Comparison of ENCODE assay signal across 18 cellular contexts in genomic region chr1:32068891-32069590, GRCh38. TPM values are rescaled to one million over a fixed set of nuclear protein-coding genes. Genes with fewer than 3 reads are reported as not detected.
A peak's percentile ranks its signal among the peaks of the same experiment; 100 is the strongest.
DNase-seq lines count a peak whose midpoint lies in the region; ATAC-seq and TF ChIP-seq lines count a peak whose summit lies in the region.
"Had no signal": no experiment of that assay in that cellular context is flagged by ENCODE, and none has a peak within 500 bp of the region (broad histone marks: within the 10 kb centered on the region; RNA-seq: fewer than 3 reads in every experiment).

No MANE protein-coding gene starts in this region.

- no peak for TF ChIP-seq CTCF in SK-N-SH (IDR thresholded peaks at IDR 0.05)
- TF ChIP-seq CTCF in spleen (IDR thresholded peaks at IDR 0.05 in 8 of 11, conservative IDR thresholded peaks at IDR 0.05 in 3 of 11) = no peak
- TF ChIP-seq CTCF in upper lobe of right lung (IDR thresholded peaks at IDR 0.05) = no peak

- peaks cover 10% of the 10 kb centered on the region for H4K20me1 ChIP-seq in SK-N-SH (ENCODE audit: insufficient read depth)

- no peak for TF ChIP-seq RAD21 in SK-N-SH (IDR thresholded peaks at IDR 0.05; ENCODE audit: low read length)

- CTCF ChIA-PET in SK-N-SH (lab: Yijun Ruan, JAX) = no interaction called here

- H3K27me3 ChIP-seq in SK-N-SH (ENCODE audit: insufficient read depth) = no peaks in the 10 kb centered on the region
- H3K27me3 ChIP-seq in spleen (replicated peaks in 1 of 7) = no peaks in the 10 kb centered on the region
- no peaks in the 10 kb centered on the region for H3K27me3 ChIP-seq in upper lobe of right lung
- H3K27me3 ChIP-seq: brain microvascular endothelial cell, gastrocnemius medialis, left lung, suprapubic skin had no signal

- intact Hi-C loops in spleen (cut with DNase I; ENCODE audit: low total_unique reads) = loop anchor here (10.0 kb wide), 1 partner anchor 54 kb away; the partner anchor contains the start of gene KHDRBS1
- intact Hi-C loops in upper lobe of right lung (cut with DNase I) = no loop called here

- no peak for TF ChIP-seq EP300 in SK-N-SH (IDR thresholded peaks at IDR 0.05; ENCODE audit: borderline replicate concordance in 1 of 2, low read depth in 1 of 2, low read length in 1 of 2)

- no peak for ATAC-seq in SK-N-SH treated with all-trans-retinoic acid at 6 μM for 48 hours
- ATAC-seq in upper lobe of right lung = no peak
- ATAC-seq: gastrocnemius medialis, left lung, Right ventricle myocardium inferior had no signal

- peaks cover 57% of the 10 kb centered on the region for H3F3A ChIP-seq in SK-N-SH (replicated peaks; ENCODE audit: insufficient read depth)

- H3K27ac ChIP-seq in SK-N-SH (ENCODE audit: low read depth in 2 of 2, low read length in 1 of 2) (peak overlapping the region in 1 of 2 experiments; percentile 16; a peak in 1 of 4 replicates), spleen (no peak overlapping the region), upper lobe of right lung (no peak overlapping the region)
- H3K27ac ChIP-seq: brain microvascular endothelial cell, gastrocnemius medialis, left lung, suprapubic skin, VCaP had no signal

- no peak overlapping the region for H3K4me3 ChIP-seq in SK-N-SH (ENCODE audit: low read depth in 2 of 2, low read length in 1 of 2)
- H3K4me3 ChIP-seq in spleen = no peak overlapping the region
- no peak overlapping the region for H3K4me3 ChIP-seq in upper lobe of right lung
- H3K4me3 ChIP-seq: gastrocnemius medialis, left lung, suprapubic skin had no signal

- H3K4me1 ChIP-seq in SK-N-SH (ENCODE audit: control insufficient read depth in 1 of 2, insufficient read depth in 2 of 2, low read depth in 1 of 2, low read length in 1 of 2) = peaks cover 11 to 31% of the 10 kb centered on the region in 2 experiments
- H3K4me1 ChIP-seq in spleen = peaks cover 18 to 64% (median 37%) of the 10 kb centered on the region in 6 donors
- H3K4me1 ChIP-seq in upper lobe of right lung = peaks cover 34% of the 10 kb centered on the region

- no peak for DNase-seq in SK-N-SH
- peak; percentile 53 for DNase-seq in amniotic epithelial cell (ENCODE audit: low read depth)
- DNase-seq in hepatic stellate cell (ENCODE audit: low spot score) = peak; percentile 32
- peak; percentile 4 for DNase-seq in spleen
- no peak for DNase-seq in ureter (ENCODE audit: low spot score)
- DNase-seq in upper lobe of right lung = no peak
- no peak for DNase-seq in stimulated activated naive CD4-positive, alpha-beta T cell (lab: John Stamatoyannopoulos, UW)
- DNase-seq: activated T-cell treated with anti-CD3 and anti-CD28 coated beads, Interleukin-2, amount 50 U/mL, for 24 hours; brain microvascular endothelial cell; DND-41; gastrocnemius medialis; left lung; NCI-H1092 treated with DMSO at 0.1 percent for 48 hours; NCI-H446 treated with DMSO at 0.1 percent for 48 hours had no signal

- no peaks in the 10 kb centered on the region for H3K9me2 ChIP-seq in SK-N-SH

- H3K79me2 ChIP-seq in SK-N-SH (ENCODE audit: insufficient read depth) = peaks cover 11% of the 10 kb centered on the region

- POLR2A ChIA-PET in SK-N-SH (lab: Yijun Ruan, JAX) = no interaction called here

- no peak overlapping the region for H3K9ac ChIP-seq in SK-N-SH

- H2AFZ ChIP-seq in SK-N-SH (ENCODE audit: low read depth) = no peak overlapping the region

- WGBS in SK-N-SH (ENCODE audit: low lambda C conversion rate) = 87% methylated on average over 5 of the region's 5 CpGs
- 79 to 90% (median 89%) methylated on average over 5 of the region's 5 CpGs for WGBS in spleen, 5 donors

- 0 out of 2 replicates have a peak overlapping the region, but pooled peaks have one; percentile 5 for H3K4me2 ChIP-seq in SK-N-SH

- H3K36me3 ChIP-seq in SK-N-SH (replicated peaks in 1 of 2; ENCODE audit: control insufficient read depth in 1 of 2, insufficient read depth in 2 of 2, low read length in 1 of 2) (peaks cover under 1 to 10% of the 10 kb centered on the region in 2 experiments), spleen (no peaks in the 10 kb centered on the region), upper lobe of right lung (no peaks in the 10 kb centered on the region)
- H3K36me3 ChIP-seq: gastrocnemius medialis, left lung had no signal

- no peak for TF ChIP-seq POLR2A in spleen (IDR thresholded peaks at IDR 0.05)

- H3K9me3 ChIP-seq in SK-N-SH (no peaks in the 10 kb centered on the region), spleen (no peaks in the 10 kb centered on the region), upper lobe of right lung (no peaks in the 10 kb centered on the region)
- H3K9me3 ChIP-seq: gastrocnemius medialis, left lung, suprapubic skin had no signal

TF ChIP-seq in SK-N-SH, 30 proteins besides CTCF, POLR2A, EP300 and RAD21:
- no peak for TF ChIP-seq RCOR1 (IDR thresholded peaks at IDR 0.05; ENCODE audit: low read length)
- TF ChIP-seq IRF3 (IDR thresholded peaks at IDR 0.05; ENCODE audit: low read depth, low read length) = no peak
- peak; percentile 35; the same call in 1 of the 2 replicates for TF ChIP-seq POLR2AphosphoS5 (IDR thresholded peaks at IDR 0.05; ENCODE audit: low read depth, low read length)
- TF ChIP-seq TAF1 (IDR thresholded peaks at IDR 0.05; ENCODE audit: borderline replicate concordance, low read depth, low read length) = no peak
- TF ChIP-seq CHD2 (IDR thresholded peaks at IDR 0.05; ENCODE audit: low read length, partially characterized antibody) = no peak

TF ChIP-seq in SK-N-SH treated with all-trans-retinoic acid at 6 μM for 48 hours, 23 proteins besides CTCF, POLR2A, EP300 and RAD21 (continues in another document):
- no peak for TF ChIP-seq RARB (CRISPR knock-in tag; IDR thresholded peaks at IDR 0.05)
- TF ChIP-seq TSHZ2 (CRISPR knock-in tag; IDR thresholded peaks at IDR 0.05) = no peak
- no peak for TF ChIP-seq CSDC2 (CRISPR knock-in tag; IDR thresholded peaks at IDR 0.05)
- no peak for TF ChIP-seq TCF4 (CRISPR knock-in tag; IDR thresholded peaks at IDR 0.05; ENCODE audit: borderline replicate concordance)
- no peak for TF ChIP-seq PATZ1 (CRISPR knock-in tag; IDR thresholded peaks at IDR 0.05; ENCODE audit: borderline replicate concordance)

RNA-seq across cellular contexts. Expression of gene TMEM39B, which starts 3.7 kb away (rescaled TPM):
- 24.4 and 25.1 TPM in 2 replicates for polyA plus RNA-seq in SK-N-SH (2012; rRNA removed)
- polyA plus RNA-seq in SK-N-SH (2012; cell fraction: cytosol; rRNA removed) = 9.8 and 15.3 TPM in 2 replicates
- polyA plus RNA-seq in SK-N-SH (2012; cell fraction: nucleus; rRNA removed) = 28.5 and 32.0 TPM in 2 replicates
- 10 to 100 TPM in 5 of 7 donors, 1 to 10 TPM in 2; 6.4 to 18.6 (median 16.0) TPM for total RNA-seq in spleen
- 10 to 100 TPM; 10.5 to 12.0 (median 11.9) TPM for polyA plus RNA-seq in spleen
- total RNA-seq in ureter = 21.9 TPM
- 18.1 TPM for total RNA-seq in upper lobe of right lung

RNA-seq across cellular contexts. Expression of gene KPNA6, which starts 38.8 kb away (rescaled TPM):
- 13.1 and 18.4 TPM in 2 replicates for polyA plus RNA-seq in SK-N-SH (2012; rRNA removed)
- 15.6 and 16.1 TPM in 2 replicates for polyA plus RNA-seq in SK-N-SH (2012; cell fraction: cytosol; rRNA removed)
- 13.7 and 17.3 TPM in 2 replicates for polyA plus RNA-seq in SK-N-SH (2012; cell fraction: nucleus; rRNA removed)
- 10 to 100 TPM; 37.0 to 57.1 (median 50.2) TPM for total RNA-seq in spleen
- polyA plus RNA-seq in spleen = 1 to 10 TPM; 3.5 to 6.7 (median 4.0) TPM
- total RNA-seq in ureter = 63.5 TPM
- 69.2 TPM for total RNA-seq in upper lobe of right lung

RNA-seq across cellular contexts. Expression of gene KHDRBS1, which starts 55.4 kb away (rescaled TPM):
- polyA plus RNA-seq in SK-N-SH (2012; rRNA removed) = 37.7 and 52.8 TPM in 2 replicates
- 64.8 and 67.8 TPM in 2 replicates for polyA plus RNA-seq in SK-N-SH (2012; cell fraction: cytosol; rRNA removed)
- 52.7 and 57.2 TPM in 2 replicates for polyA plus RNA-seq in SK-N-SH (2012; cell fraction: nucleus; rRNA removed)
- 100 to 1,000 TPM in 3 of 7 donors, 10 to 100 TPM in 4; 69.9 to 109 (median 97.9) TPM for total RNA-seq in spleen
- 10 to 100 TPM; 63.8 to 80.6 (median 74.5) TPM for polyA plus RNA-seq in spleen
- total RNA-seq in ureter = 139 TPM
- 81.7 TPM for total RNA-seq in upper lobe of right lung

Comparison
In these comparisons a context has a peak if more than half of its experiments do, and no peak if none do; other contexts are left out.
1. DNase-seq: peak in amniotic epithelial cell (single experiment), hepatic stellate cell (single experiment) and spleen (single experiment); none in SK-N-SH (single experiment), ureter (single experiment), upper lobe of right lung (single experiment) and stimulated activated naive CD4-positive, alpha-beta T cell (0 of 6).